ENCODE assay signal across 8 cellular contexts in genomic region chr1:155687705-155688317, GRCh38. TPM values are rescaled to one million over a fixed set of nuclear protein-coding genes. Genes with fewer than 3 reads are reported as not detected.
DNase-seq lines count a peak whose midpoint lies in the region; ATAC-seq and TF ChIP-seq lines count a peak whose summit lies in the region.
"Not testable (repeated sequence)": the region's sequence is repeated elsewhere in the genome, so short reads cannot be mapped to it uniquely, and the experiment has no call there.

No MANE protein-coding gene starts in this region.

- peak overlapping the region; percentile 93 to 94 for H3K27ac Mint-ChIP-seq in T-cell
- H3K27ac Mint-ChIP-seq in naive thymus-derived CD8-positive, alpha-beta T cell = peak overlapping the region; percentile 91 to 99 (median 96)

- peaks cover 25% of the 10 kb centered on the region for H3K36me3 Mint-ChIP-seq in T-cell
- peaks cover 8 to 48% (median 14%) of the 10 kb centered on the region in 3 donors for H3K36me3 Mint-ChIP-seq in naive thymus-derived CD8-positive, alpha-beta T cell

- H3K9me3 Mint-ChIP-seq in T-cell; naive thymus-derived CD8-positive, alpha-beta T cell: not testable (repeated sequence)

- H3K4me3 ChIP-seq in brain microvascular endothelial cell (ENCODE audit: low read depth, low read length) = peak overlapping the region; percentile 96

- CTCF ChIA-PET in T-cell (lab: Charles Lee) = not testable (repeated sequence)

- intact Hi-C loops in cardiac septum (cut with DNase I) = not testable (repeated sequence)

- not testable (repeated sequence) for H3K4me1 ChIP-seq in ES-I3 (ENCODE audit: insufficient read depth, low read length)

- H3K4me1 Mint-ChIP-seq in T-cell = peaks cover 60 to 79% (median 72%) of the 10 kb centered on the region in 3 donors
- peaks cover 35 to 73% (median 70%) of the 10 kb centered on the region in 4 donors for H3K4me1 Mint-ChIP-seq in naive thymus-derived CD8-positive, alpha-beta T cell

- not testable (repeated sequence) for H3K27me3 ChIP-seq in brain microvascular endothelial cell (replicated peaks)

- peak overlapping the region; percentile 95 to 96 (median 96) for H3K4me3 Mint-ChIP-seq in T-cell
- peak overlapping the region; percentile 92 to 99 (median 96) for H3K4me3 Mint-ChIP-seq in naive thymus-derived CD8-positive, alpha-beta T cell

- peaks cover 18% of the 10 kb centered on the region for H3K36me3 ChIP-seq in ES-I3 (ENCODE audit: insufficient read depth, low read length)
- H3K36me3 ChIP-seq in brain microvascular endothelial cell (replicated peaks) = peaks cover 18% of the 10 kb centered on the region

- H3K9ac ChIP-seq in ES-I3 (ENCODE audit: low read depth, low read length) = peak overlapping the region; percentile 99

- TF ChIP-seq CTCF in brain microvascular endothelial cell (IDR thresholded peaks at IDR 0.05; ENCODE audit: low read depth, low read length, missing control alignments) = not testable (repeated sequence)

- in situ Hi-C loops in brain microvascular endothelial cell (cut with HindIII; ENCODE audit: low pct_ligation_motif_present, low sequenced_read_pairs) = not testable (repeated sequence)

- POLR2A ChIA-PET in T-cell (lab: Charles Lee) = not testable (repeated sequence)
- POLR2A ChIA-PET in naive thymus-derived CD8-positive, alpha-beta T cell (lab: Charles Lee) = interaction anchor here (0.6 to 0.7 kb wide), 2 partner anchors 290 to 343 kb away, joined by 3 to 4 read pairs; partner anchors contain the start of gene ARHGEF2

- H3K27ac ChIP-seq in brain microvascular endothelial cell (peak overlapping the region; percentile 100), substantia nigra (ENCODE audit: low read depth, low read length, poor library complexity, severe bottlenecking) (peak overlapping the region; percentile 98)

- DNase-seq in T-cell = peak in 2 of 34 experiments; percentile 1 to 15
- DNase-seq in brain microvascular endothelial cell = not testable (repeated sequence)
- peak; percentile 75 for DNase-seq in cardiac septum (ENCODE audit: low spot score)
- DNase-seq in naive thymus-derived CD8-positive, alpha-beta T cell = peak in 1 of 10 donors; percentile 3
- peak in 12 of 49 donors; percentile 9 to 65 (median 46) for DNase-seq in substantia nigra (lab: John Stamatoyannopoulos, UW)

- not testable (repeated sequence) for H3K9me3 ChIP-seq in ES-I3 (ENCODE audit: control insufficient read depth, insufficient read depth, low read length)

- not testable (repeated sequence) for H3K27me3 Mint-ChIP-seq in T-cell; naive thymus-derived CD8-positive, alpha-beta T cell

- ATAC-seq in GM21737 (IDR thresholded peaks at IDR 0.05; ENCODE audit: unreplicated experiment) (peak; percentile 20), HG03521 (IDR thresholded peaks at IDR 0.05; ENCODE audit: unreplicated experiment) (peak; percentile 5), T-cell (replicated peaks in 1 of 4) (peak; percentile 1 to 17 (median 8))
- peak; percentile 15 to 23 for ATAC-seq in naive thymus-derived CD8-positive, alpha-beta T cell

RNA-seq across cellular contexts. Expression of gene YY1AP1, which starts 0.8 kb away (rescaled TPM):
- total RNA-seq in T-cell (10 to 100 TPM; 75.8 to 88.3 (median 85.0) TPM), cardiac septum (66.3 TPM)
- total RNA-seq in naive thymus-derived CD8-positive, alpha-beta T cell = 100 to 1,000 TPM; 113 to 130 TPM
- 10 to 100 TPM; 24.1 to 50.5 (median 30.0) TPM for polyA plus RNA-seq in naive thymus-derived CD8-positive, alpha-beta T cell

RNA-seq across cellular contexts. Expression of gene DAP3, which starts 1.1 kb away (rescaled TPM):
- 100 to 1,000 TPM; 112 to 140 (median 133) TPM for total RNA-seq in T-cell
- total RNA-seq in cardiac septum = 91.2 TPM
- total RNA-seq in naive thymus-derived CD8-positive, alpha-beta T cell = 100 to 1,000 TPM; 150 to 162 TPM
- polyA plus RNA-seq in naive thymus-derived CD8-positive, alpha-beta T cell = 100 to 1,000 TPM; 111 to 129 (median 114) TPM
